In the genomic region with DNA sequence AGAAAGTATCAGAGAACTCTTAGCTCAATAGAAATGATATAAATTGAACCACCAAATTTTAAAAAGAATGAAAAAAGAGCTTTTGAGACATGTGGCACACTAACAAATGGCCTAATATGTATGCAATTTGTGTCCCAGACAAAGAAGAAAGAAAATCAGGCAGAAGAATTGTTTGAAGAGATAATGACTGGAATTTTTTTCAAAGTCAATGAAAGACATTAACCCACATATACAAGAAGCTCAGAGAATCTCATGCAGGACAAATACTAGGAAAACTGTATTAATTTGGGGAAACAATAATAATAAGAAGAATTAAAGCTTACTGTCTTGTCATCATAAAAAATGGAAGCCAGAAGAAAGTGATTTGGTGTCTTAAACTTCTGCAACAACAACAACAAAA, we compare ENCODE assay signal across 33 cellular contexts.
DNase-seq lines count a peak whose midpoint lies in the region; ATAC-seq, FAIRE-seq and TF ChIP-seq lines count a peak whose summit lies in the region.
"Had no signal": no experiment of that assay in that cellular context is flagged by ENCODE, and none has a peak within 500 bp of the region (broad histone marks: within the 10 kb centered on the region; RNA-seq: fewer than 3 reads in every experiment).

No MANE protein-coding gene starts in this region.

- no peak overlapping the region for H2BK15ac ChIP-seq in H9 (ENCODE audit: low read depth, low read length)

- no peaks in the 10 kb centered on the region for H3K27me3 Mint-ChIP-seq in H9 (ENCODE audit: low read depth)
- H3K27me3 Mint-ChIP-seq: B cell; CD4-positive, alpha-beta memory T cell; CD4-positive, alpha-beta T cell; CD4-positive, CD25-positive, alpha-beta regulatory T cell had no signal

- CTCF ChIA-PET in HEK293 (lab: Yijun Ruan, JAX): interaction anchor here (0.6 kb wide), 1 partner anchor 50 kb away, joined by 3 read pairs; no protein-coding TSS in a partner anchor
- CTCF ChIA-PET in K562 (lab: Yijun Ruan, JAX; ENCODE audit: low intra/inter-chr PET ratio): no interaction called here

- no peaks in the 10 kb centered on the region for H3K27me3 ChIP-seq in K562 (ENCODE audit: control insufficient read depth in 2 of 2, insufficient read depth in 2 of 2, low read length in 2 of 2)
- H3K27me3 ChIP-seq in H9 (ENCODE audit: insufficient read depth, low read length): no peaks in the 10 kb centered on the region
- H3K27me3 ChIP-seq: BE2C; BLaER1; BLaER1 treated with 17β-estradiol and CSF1 and Interleukin-3, amounts not matched to agents 10 nM and 100 nM had no signal

- H3K4ac ChIP-seq in H9 (ENCODE audit: low read depth, low read length): no peak overlapping the region

- H3K56ac ChIP-seq in H9 (ENCODE audit: insufficient read length, low read depth, low read length): no peak overlapping the region

- no peak overlapping the region for H2BK12ac ChIP-seq in H9 (ENCODE audit: insufficient read length, low read depth, low read length)

- no peak for DNase-seq in K562 (ENCODE audit: extremely low read depth in 1 of 4, low spot score in 3 of 4)
- no peak for DNase-seq in H9
- DNase-seq: 8988T; ACHN; AML-193; BE2C; C1 segment of cervical spinal cord; Caco-2; Calu3; CD4-positive, alpha-beta memory T cell; CD4-positive, alpha-beta T cell; CD4-positive, CD25-positive, alpha-beta regulatory T cell; CD8-positive, alpha-beta memory T cell; CD8-positive, alpha-beta T cell; COR-L47; DMS 273 treated with DMSO at 0.1 percent for 48 hours; DMS153; DMS53; DMS79; DMS79 treated with DMSO at 0.1 percent for 48 hours; DND-41; EL had no signal

- H3K79me1 ChIP-seq in H9 (ENCODE audit: insufficient read depth, low read depth, low read length, poor library complexity, severe bottlenecking): no peaks in the 10 kb centered on the region

- no peak overlapping the region for H3K23ac ChIP-seq in H9 (ENCODE audit: insufficient read length, low read depth, low read length)

- TF ChIP-seq EP300 in K562 (IDR thresholded peaks at IDR 0.05; ENCODE audit: low read length): no peak

- no peak overlapping the region for H3K4me3 Mint-ChIP-seq in H9
- H3K4me3 Mint-ChIP-seq: B cell; CD14-positive monocyte; CD4-positive, alpha-beta memory T cell; CD4-positive, alpha-beta T cell; CD4-positive, CD25-positive, alpha-beta regulatory T cell; CD8-positive, alpha-beta memory T cell; CD8-positive, alpha-beta T cell had no signal

- H3T11ph ChIP-seq in H9 (ENCODE audit: low read length): no peak overlapping the region

- BruUV-seq in K562 (replicated peaks; lab: Mats Ljungman, UMichigan): no TSS peak

- H3K9me1 ChIP-seq in K562 (ENCODE audit: control insufficient read depth, insufficient read depth, low read length): no peaks in the 10 kb centered on the region

- peaks cover 17 to 29% of the 10 kb centered on the region in 2 experiments; a peak in 4 of 5 replicates for H3K9me3 Mint-ChIP-seq in H9

- TF ChIP-seq POLR2A in K562 (conservative IDR thresholded peaks at IDR 0.05): no peak

- H3K9me3 ChIP-seq in HEK293 (ENCODE audit: control insufficient read depth, insufficient read depth, low read depth, low read length): no peaks in the 10 kb centered on the region
- no peaks in the 10 kb centered on the region for H3K9me3 ChIP-seq in K562 (replicated peaks; ENCODE audit: control insufficient read depth, insufficient read depth, low read depth, low read length)
- no peaks in the 10 kb centered on the region for H3K9me3 ChIP-seq in H9 (ENCODE audit: control insufficient read depth, low read depth, low read length)
- H3K9me3 ChIP-seq: BE2C, BLaER1, Caco-2 had no signal

- TF ChIP-seq CTCF in HEK293 (tag by site-specific recombination; IDR thresholded peaks at IDR 0.05) (no peak), K562 (IDR thresholded peaks at IDR 0.05 in 2 of 3, conservative IDR thresholded peaks at IDR 0.05 in 1 of 3; ENCODE audit: insufficient read depth in 2 of 3, low read depth in 1 of 3, low read length in 3 of 3) (no peak), H9 (conservative IDR thresholded peaks at IDR 0.05) (no peak)

- H3K27ac ChIP-seq in HEK293 (ENCODE audit: extremely low read depth, low read depth, low read length) (no peak overlapping the region), K562 (ENCODE audit: extremely low read depth, low read depth, low read length) (no peak overlapping the region), H9 (ENCODE audit: insufficient read length, low read depth, low read length) (no peak overlapping the region)
- H3K27ac ChIP-seq: 22Rv1; A549; BLaER1; BLaER1 treated with 17β-estradiol and CSF1 and Interleukin-3, amounts not matched to agents 10 nM and 100 nM; C4-2B had no signal

- in situ Hi-C loops in K562 (cut with MboI): no loop called here

- no peak overlapping the region for H2BK5ac ChIP-seq in H9 (ENCODE audit: insufficient read length, low read length)

- H2BK120ac ChIP-seq in H9 (ENCODE audit: low read depth, low read length, poor library complexity, severe bottlenecking): no peak overlapping the region

- FAIRE-seq in K562 (lab: Jason Lieb, UNC): no peak
- FAIRE-seq: A204.1, A549, D721Med had no signal

- H3K14ac ChIP-seq in H9 (ENCODE audit: insufficient read depth, low read length): no peak overlapping the region

- H3K18ac ChIP-seq in H9 (ENCODE audit: insufficient read length, low read depth, low read length): no peak overlapping the region

- H3K36me3 Mint-ChIP-seq in H9 (ENCODE audit: insufficient read depth in 1 of 3, low read depth in 3 of 3): peaks cover 11 to 27% (median 22%) of the 10 kb centered on the region in 3 experiments
- H3K36me3 Mint-ChIP-seq: CD14-positive monocyte; CD4-positive, alpha-beta memory T cell; CD4-positive, CD25-positive, alpha-beta regulatory T cell; CD8-positive, alpha-beta memory T cell; CD8-positive, alpha-beta T cell had no signal

- no peak overlapping the region for H2AK5ac ChIP-seq in H9 (ENCODE audit: insufficient read length, low read length)

- H4K91ac ChIP-seq in H9 (ENCODE audit: insufficient read length, low read depth, low read length): no peak overlapping the region

- H2AFZ ChIP-seq in K562 (ENCODE audit: low read depth, low read length) (no peak overlapping the region), H9 (ENCODE audit: low read length) (no peak overlapping the region)

- no peaks in the 10 kb centered on the region for H3K79me2 ChIP-seq in K562 (ENCODE audit: control insufficient read depth, insufficient read depth, low read length)
- H3K79me2 ChIP-seq in H9 (ENCODE audit: insufficient read depth, low read length): no peaks in the 10 kb centered on the region

- TF ChIP-seq RAD21 in K562 (CRISPR knock-in tag; conservative IDR thresholded peaks at IDR 0.05 in 1 of 2, IDR thresholded peaks at IDR 0.05 in 1 of 2): no peak

- H4K20me1 ChIP-seq in K562 (replicated peaks; ENCODE audit: control insufficient read depth, insufficient read depth, low read length) (no peaks in the 10 kb centered on the region), H9 (ENCODE audit: control insufficient read depth, insufficient read depth, insufficient read length) (no peaks in the 10 kb centered on the region)
- H4K20me1 ChIP-seq: BLaER1; BLaER1 treated with 17β-estradiol and CSF1 and Interleukin-3, amounts not matched to agents 10 nM and 100 nM had no signal

- H3K36me3 ChIP-seq in HEK293 (ENCODE audit: control insufficient read depth in 2 of 2, insufficient read depth in 1 of 2, low read length in 2 of 2) (no peaks in the 10 kb centered on the region), K562 (ENCODE audit: control insufficient read depth, insufficient read depth, low read length) (no peaks in the 10 kb centered on the region)
- H3K36me3 ChIP-seq: BE2C; BLaER1; BLaER1 treated with 17β-estradiol and CSF1 and Interleukin-3, amounts not matched to agents 10 nM and 100 nM had no signal

- intact Hi-C loops in K562 (cut with micrococcal nuclease): no loop called here

- no peaks in the 10 kb centered on the region for H3K23me2 ChIP-seq in H9 (ENCODE audit: insufficient read length, low read depth, low read length, poor library complexity, severe bottlenecking)

- H2BK20ac ChIP-seq in H9 (ENCODE audit: low read depth, low read length, poor library complexity, severe bottlenecking): no peak overlapping the region

- H3K27ac Mint-ChIP-seq in H9: no peak overlapping the region
- H3K27ac Mint-ChIP-seq: B cell; CD14-positive monocyte; CD4-positive, alpha-beta memory T cell; CD4-positive, alpha-beta T cell; CD4-positive, CD25-positive, alpha-beta regulatory T cell; CD8-positive, alpha-beta memory T cell; CD8-positive, alpha-beta T cell had no signal

- no peaks in the 10 kb centered on the region for H3K4me1 Mint-ChIP-seq in H9
- H3K4me1 Mint-ChIP-seq: B cell; CD14-positive monocyte; CD4-positive, alpha-beta memory T cell; CD4-positive, CD25-positive, alpha-beta regulatory T cell; CD8-positive, alpha-beta memory T cell had no signal

- POLR2A ChIA-PET in HEK293 (lab: Yijun Ruan, JAX) (no interaction called here), K562 (lab: Yijun Ruan, JAX) (no interaction called here)

- ATAC-seq in K562 (no peak), HG03432 (IDR thresholded peaks at IDR 0.05; ENCODE audit: unreplicated experiment) (no peak)
- ATAC-seq: A549; CD8-positive, alpha-beta T cell had no signal

- no peak overlapping the region for H4K5ac ChIP-seq in H9 (ENCODE audit: insufficient read length, low read depth, low read length)

- H3K4me3 ChIP-seq in HEK293 (ENCODE audit: low read depth, low read length) (no peak overlapping the region), K562 (no peak overlapping the region)
- H3K4me3 ChIP-seq: A549; BLaER1; BLaER1 treated with 17β-estradiol and CSF1 and Interleukin-3, amounts not matched to agents 10 nM and 100 nM had no signal

- no peak overlapping the region for H3K9ac ChIP-seq in K562 (ENCODE audit: insufficient read depth in 1 of 2, low read depth in 2 of 2, low read length in 2 of 2)
- no peak overlapping the region for H3K9ac ChIP-seq in H9 (ENCODE audit: extremely low read depth, insufficient read length, low read length)
- H3K9ac ChIP-seq: BLaER1; BLaER1 treated with 17β-estradiol and CSF1 and Interleukin-3, amounts not matched to agents 10 nM and 100 nM had no signal

- H4K8ac ChIP-seq in H9 (replicated peaks; ENCODE audit: insufficient read length, low read depth, low read length): no peak overlapping the region

- no peak overlapping the region for H3K4me2 ChIP-seq in K562 (ENCODE audit: insufficient read depth, low read length)
- H3K4me2 ChIP-seq in H9 (ENCODE audit: insufficient read depth, insufficient read length, low read length): no peak overlapping the region
- H3K4me2 ChIP-seq: A549; BLaER1; BLaER1 treated with 17β-estradiol and CSF1 and Interleukin-3, amounts not matched to agents 10 nM and 100 nM had no signal

- H3K4me1 ChIP-seq in HEK293 (ENCODE audit: control insufficient read depth, insufficient read depth, low read length): no peaks in the 10 kb centered on the region
- no peaks in the 10 kb centered on the region for H3K4me1 ChIP-seq in K562 (replicated peaks in 1 of 2; ENCODE audit: control insufficient read depth in 2 of 2, insufficient read depth in 2 of 2, low read length in 2 of 2)
- no peaks in the 10 kb centered on the region for H3K4me1 ChIP-seq in H9 (ENCODE audit: insufficient read depth, low read length)
- H3K4me1 ChIP-seq: A549; BE2C; BLaER1; BLaER1 treated with 17β-estradiol and CSF1 and Interleukin-3, amounts not matched to agents 10 nM and 100 nM; Caco-2 had no signal

TF ChIP-seq in HEK293, 187 proteins besides CTCF, POLR2A, EP300 and RAD21 (continues in another document):
- TF ChIP-seq ZNF404 (tag by site-specific recombination; IDR thresholded peaks at IDR 0.05): no peak

TF ChIP-seq in K562, 482 proteins besides CTCF, POLR2A, EP300 and RAD21 (continues in another document):
- TF ChIP-seq TAF9B (IDR thresholded peaks at IDR 0.05; ENCODE audit: partially characterized antibody): no peak
